In genomic region chr3:176987901-176988300, GRCh38 we compare ENCODE assay signal across 25 cellular contexts.
DNase-seq lines count a peak whose midpoint lies in the region; ATAC-seq and TF ChIP-seq lines count a peak whose summit lies in the region.
"Had no signal": no experiment of that assay in that cellular context is flagged by ENCODE, and none has a peak within 500 bp of the region (broad histone marks: within the 10 kb centered on the region; RNA-seq: fewer than 3 reads in every experiment).

No MANE protein-coding gene starts in this region.

- H3K27ac Mint-ChIP-seq in activated CD8-positive, alpha-beta memory T cell treated with anti-CD3 and anti-CD28 coated beads, Interleukin-2, amount 10 ng/mL, durations not matched to agents 7 days and 5 days: no peak overlapping the region
- H3K27ac Mint-ChIP-seq: natural killer cell treated with Interleukin-12 subunit alpha and Interleukin-12 subunit beta and Interleukin-15 and Interleukin-18, amount 100 ng/mL, for 72 hours had no signal

- no peaks in the 10 kb centered on the region for H3K27me3 Mint-ChIP-seq in activated CD8-positive, alpha-beta memory T cell treated with anti-CD3 and anti-CD28 coated beads, Interleukin-2, amount 10 ng/mL, durations not matched to agents 7 days and 5 days

- no peaks in the 10 kb centered on the region for H3K36me3 ChIP-seq in KMS-11 (ENCODE audit: insufficient read depth)
- no peaks in the 10 kb centered on the region for H3K36me3 ChIP-seq in mesendoderm (ENCODE audit: control insufficient read depth, insufficient read depth, low read length)
- no peaks in the 10 kb centered on the region for H3K36me3 ChIP-seq in MM.1S (replicated peaks; ENCODE audit: insufficient read depth, low read length)
- no peaks in the 10 kb centered on the region for H3K36me3 ChIP-seq in tibial nerve
- H3K36me3 ChIP-seq: BE2C, heart left ventricle, MG63, stomach had no signal

- no peak overlapping the region for H2BK5ac ChIP-seq in mesendoderm (ENCODE audit: low read length)

- H3K23ac ChIP-seq in mesendoderm (ENCODE audit: low read length): no peak overlapping the region

- no peak for TF ChIP-seq EP300 in tibial nerve (IDR thresholded peaks at IDR 0.05)

- no peak for ATAC-seq in activated CD8-positive, alpha-beta memory T cell treated with anti-CD3 and anti-CD28 coated beads, Interleukin-2, amount 10 ng/mL, durations not matched to agents 7 days and 5 days
- no peak for ATAC-seq in HG02870 (IDR thresholded peaks at IDR 0.05; ENCODE audit: unreplicated experiment)
- ATAC-seq: GM12878; natural killer cell treated with Interleukin-12 subunit alpha and Interleukin-12 subunit beta and Interleukin-15 and Interleukin-18, amount 100 ng/mL, for 72 hours had no signal

- H3K18ac ChIP-seq in mesendoderm (ENCODE audit: low read length): no peak overlapping the region

- H3K9me2 ChIP-seq in MM.1S (replicated peaks; ENCODE audit: insufficient read depth, low read length): no peaks in the 10 kb centered on the region

- H3K79me2 ChIP-seq in KMS-11 (ENCODE audit: insufficient read depth, low read depth) (no peaks in the 10 kb centered on the region), mesendoderm (ENCODE audit: control insufficient read depth, insufficient read depth, low read length) (no peaks in the 10 kb centered on the region), MM.1S (ENCODE audit: low read length) (no peaks in the 10 kb centered on the region)

- H2AFZ ChIP-seq in KMS-11 (ENCODE audit: low read depth): no peak overlapping the region
- no peak overlapping the region for H2AFZ ChIP-seq in MM.1S (ENCODE audit: low read length)

- peaks cover 3% of the 10 kb centered on the region for H3K4me1 Mint-ChIP-seq in activated CD8-positive, alpha-beta memory T cell treated with anti-CD3 and anti-CD28 coated beads, Interleukin-2, amount 10 ng/mL, durations not matched to agents 7 days and 5 days

- no peak overlapping the region for H2AK5ac ChIP-seq in mesendoderm (ENCODE audit: low read length)

- WGBS in mesendoderm (ENCODE audit: extremely low coverage, insufficient coverage, low lambda C conversion rate): no CpG with 5 or more reads among the region's 6 CpGs
- WGBS in tibial nerve, 2 donors: 73% methylated on average over 6 of the region's 6 CpGs

- no peak for TF ChIP-seq CTCF in KMS-11 (conservative IDR thresholded peaks at IDR 0.05; ENCODE audit: low read depth, low read length)
- TF ChIP-seq CTCF in cardiac fibroblast (IDR thresholded peaks at IDR 0.05; ENCODE audit: low read depth, low read length): no peak
- TF ChIP-seq CTCF in MM.1S (IDR thresholded peaks at IDR 0.05; ENCODE audit: low read length): no peak
- no peak for TF ChIP-seq CTCF in tibial nerve (IDR thresholded peaks at IDR 0.05)

- no peak overlapping the region for H4K8ac ChIP-seq in mesendoderm (ENCODE audit: low read depth, low read length)

- CTCF ChIA-PET in activated CD8-positive, alpha-beta memory T cell treated with anti-CD3 and anti-CD28 coated beads, Interleukin-2, amount 10 ng/mL, durations not matched to agents 7 days and 5 days (lab: Charles Lee): no interaction called here

- peak overlapping the region; percentile 25 for H3K56ac ChIP-seq in mesendoderm (ENCODE audit: low read length)

- no peaks in the 10 kb centered on the region for H3K36me3 Mint-ChIP-seq in activated CD8-positive, alpha-beta memory T cell treated with anti-CD3 and anti-CD28 coated beads, Interleukin-2, amount 10 ng/mL, durations not matched to agents 7 days and 5 days
- H3K36me3 Mint-ChIP-seq: natural killer cell treated with Interleukin-12 subunit alpha and Interleukin-12 subunit beta and Interleukin-15 and Interleukin-18, amount 100 ng/mL, for 72 hours had no signal

- H3K4me2 ChIP-seq in KMS-11 (peak overlapping the region; percentile 41; the same call in 1 of the 2 replicates), mesendoderm (ENCODE audit: low read length) (no peak overlapping the region), MM.1S (ENCODE audit: low read depth, low read length) (no peak overlapping the region)
- H3K4me2 ChIP-seq: smooth muscle cell had no signal

- H3K27me3 ChIP-seq in KMS-11 (ENCODE audit: insufficient read depth, low read depth) (no peaks in the 10 kb centered on the region), mesendoderm (ENCODE audit: insufficient read depth, low read length, poor library complexity) (no peaks in the 10 kb centered on the region), MM.1S (replicated peaks; ENCODE audit: insufficient read depth, low read length) (no peaks in the 10 kb centered on the region), tibial nerve (no peaks in the 10 kb centered on the region)
- H3K27me3 ChIP-seq: BE2C, heart left ventricle, MG63, stomach had no signal

- H3K9me3 ChIP-seq in MM.1S (replicated peaks; ENCODE audit: insufficient read depth, low read length): no peaks in the 10 kb centered on the region
- peaks cover 0 to 14% (median 0%) of the 10 kb centered on the region in 4 donors for H3K9me3 ChIP-seq in tibial nerve
- H3K9me3 ChIP-seq: BE2C, MG63 had no signal

- no peak overlapping the region for H3K4ac ChIP-seq in mesendoderm (ENCODE audit: low read depth, low read length)

- peaks cover 7% of the 10 kb centered on the region for H3K9me3 Mint-ChIP-seq in activated CD8-positive, alpha-beta memory T cell treated with anti-CD3 and anti-CD28 coated beads, Interleukin-2, amount 10 ng/mL, durations not matched to agents 7 days and 5 days (ENCODE audit: low read depth)

- no peak overlapping the region for H3K4me3 Mint-ChIP-seq in activated CD8-positive, alpha-beta memory T cell treated with anti-CD3 and anti-CD28 coated beads, Interleukin-2, amount 10 ng/mL, durations not matched to agents 7 days and 5 days
- H3K4me3 Mint-ChIP-seq: natural killer cell treated with Interleukin-12 subunit alpha and Interleukin-12 subunit beta and Interleukin-15 and Interleukin-18, amount 100 ng/mL, for 72 hours had no signal

- no peaks in the 10 kb centered on the region for H3K79me1 ChIP-seq in mesendoderm (ENCODE audit: low read length)

- DNase-seq in EH (ENCODE audit: low read depth) (peak; percentile 38), cardiac fibroblast (ENCODE audit: low read depth in 2 of 2) (peak; percentile 55 to 69), mesendoderm (no peak), MM.1S (no peak), tibial nerve (ENCODE audit: low spot score in 2 of 2) (no peak)
- no peak for DNase-seq in activated CD8-positive, alpha-beta memory T cell treated with anti-CD3 and anti-CD28 coated beads, Interleukin-2, amount 10 ng/mL, durations not matched to agents 7 days and 5 days
- DNase-seq: activated CD4-positive, alpha-beta T cell treated with anti-CD3 and anti-CD28 coated beads for 48 hours; amniotic stem cell; BE2C; effector CD8-positive, alpha-beta T cell; GDM1; H7; heart left ventricle; mammary epithelial cell; MG63; NCI-H187 treated with DMSO at 0.1 percent for 48 hours; posterior cingulate gyrus; stimulated activated CD4-positive, alpha-beta T cell treated with anti-CD3 and anti-CD28 coated beads, Interleukin-4, amount 100 ng/mL, for 1 hour; stomach; SW 1271 had no signal

- H4K20me1 ChIP-seq in KMS-11 (ENCODE audit: insufficient read depth) (no peaks in the 10 kb centered on the region), MM.1S (ENCODE audit: insufficient read depth, low read length) (no peaks in the 10 kb centered on the region)

- H3K27ac ChIP-seq in KMS-11: no peak overlapping the region; the same call in 1 of the 2 replicates
- H3K27ac ChIP-seq in mesendoderm (ENCODE audit: low read depth, low read length): no peak overlapping the region
- no peak overlapping the region for H3K27ac ChIP-seq in MM.1S (ENCODE audit: low read length)
- H3K27ac ChIP-seq in tibial nerve: no peak overlapping the region
- H3K27ac ChIP-seq: heart left ventricle, stomach had no signal

- no peak overlapping the region for H2BK15ac ChIP-seq in mesendoderm (replicated peaks; ENCODE audit: low read depth)

- H3K4me1 ChIP-seq in KMS-11 (ENCODE audit: low read depth, poor library complexity, severe bottlenecking) (peaks cover 22% of the 10 kb centered on the region), mesendoderm (ENCODE audit: control insufficient read depth, low read depth, low read length) (no peaks in the 10 kb centered on the region), MM.1S (ENCODE audit: low read length) (no peaks in the 10 kb centered on the region), tibial nerve (no peaks in the 10 kb centered on the region)
- H3K4me1 ChIP-seq: stomach had no signal

- H2BK120ac ChIP-seq in mesendoderm (ENCODE audit: low read depth, low read length): no peak overlapping the region

- H3F3A ChIP-seq in MM.1S (ENCODE audit: insufficient read depth, low read length): no peaks in the 10 kb centered on the region

- no peak for TF ChIP-seq POLR2A in tibial nerve (IDR thresholded peaks at IDR 0.05)

- H4K5ac ChIP-seq in mesendoderm (ENCODE audit: low read length): no peak overlapping the region

- H3K4me3 ChIP-seq in KMS-11 (IDR thresholded peaks at IDR 0.05; ENCODE audit: insufficient read depth, low read depth, low read length): no peak overlapping the region
- no peak overlapping the region for H3K4me3 ChIP-seq in cardiac fibroblast (replicated peaks in 1 of 2; ENCODE audit: low read depth in 2 of 2, low read length in 2 of 2)
- no peak overlapping the region for H3K4me3 ChIP-seq in mesendoderm (ENCODE audit: low read length)
- H3K4me3 ChIP-seq in MM.1S (ENCODE audit: low read length): no peak overlapping the region
- no peak overlapping the region for H3K4me3 ChIP-seq in tibial nerve
- H3K4me3 ChIP-seq: GM12878, heart left ventricle, MG63, smooth muscle cell, stomach had no signal

- no peak overlapping the region for H3K9ac ChIP-seq in KMS-11
- H3K9ac ChIP-seq in mesendoderm (ENCODE audit: low read length): no peak overlapping the region
- H3K9ac ChIP-seq in MM.1S (ENCODE audit: low read length): no peak overlapping the region

Comparison
In these comparisons a context has a peak if more than half of its experiments do, and no peak if none do; other contexts are left out.
1. DNase-seq: peak in EH (single experiment) and cardiac fibroblast (2 of 2); none in mesendoderm (single experiment), activated CD8-positive, alpha-beta memory T cell treated with anti-CD3 and anti-CD28 coated beads, Interleukin-2, amount 10 ng/mL, durations not matched to agents 7 days and 5 days (single experiment), MM.1S (single experiment) and tibial nerve (0 of 2).